In the genomic region with DNA sequence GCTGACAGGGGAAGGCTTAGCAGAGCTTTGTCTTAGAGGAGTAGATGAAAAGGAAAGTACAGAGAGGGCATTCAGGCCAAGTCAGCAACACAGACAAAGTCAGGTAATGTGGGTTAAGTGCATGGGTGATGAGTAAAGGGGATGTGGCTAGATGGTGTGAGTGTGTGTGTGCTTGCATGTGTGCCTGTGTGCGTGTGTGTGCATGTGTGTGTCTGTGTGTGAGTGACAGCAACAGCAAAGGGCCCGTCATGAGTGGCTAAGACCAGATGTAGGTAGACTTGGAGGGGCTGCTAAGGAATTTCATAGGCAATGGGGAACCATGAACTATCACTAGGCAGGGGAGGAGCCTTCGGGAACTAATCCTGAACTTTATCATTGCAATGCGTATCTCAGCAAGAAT, we compare ENCODE assay signal across 24 cellular contexts. TPM values are rescaled to one million over a fixed set of nuclear protein-coding genes. Genes with fewer than 3 reads are reported as not detected.
A peak's percentile ranks its signal among the peaks of the same experiment; 100 is the strongest.
DNase-seq lines count a peak whose midpoint lies in the region; ATAC-seq, FAIRE-seq and TF ChIP-seq lines count a peak whose summit lies in the region.
"Had no signal": no experiment of that assay in that cellular context is flagged by ENCODE, and none has a peak within 500 bp of the region (broad histone marks: within the 10 kb centered on the region; RNA-seq: fewer than 3 reads in every experiment).

No MANE protein-coding gene starts in this region.

- H3K27me3 Mint-ChIP-seq in neural progenitor cell (ENCODE audit: insufficient read depth, low read depth) = peaks cover 40% of the 10 kb centered on the region

- H3K36me3 ChIP-seq in H7 (replicated peaks; ENCODE audit: control insufficient read depth, insufficient read depth, low read length) = no peaks in the 10 kb centered on the region
- H3K36me3 ChIP-seq in GM12878 (ENCODE audit: control insufficient read depth in 2 of 2, insufficient read depth in 2 of 2, low read length in 1 of 2) = no peaks in the 10 kb centered on the region
- no peaks in the 10 kb centered on the region for H3K36me3 ChIP-seq in neural progenitor cell
- H3K36me3 ChIP-seq: BE2C, HAP-1 had no signal

- H3K9me3 ChIP-seq in GM12878 (replicated peaks; ENCODE audit: control insufficient read depth, insufficient read depth, low read length) (no peaks in the 10 kb centered on the region), neural progenitor cell (ENCODE audit: low read depth) (no peaks in the 10 kb centered on the region)
- H3K9me3 ChIP-seq: BE2C, HAP-1 had no signal

- TF ChIP-seq POLR2A in GM12878 (IDR thresholded peaks at IDR 0.05; ENCODE audit: low read depth, low read length) = no peak

- ATAC-seq in GM12878 = no peak
- ATAC-seq in esophagus mucosa = peak; percentile 44
- no peak for ATAC-seq in HG03045 (IDR thresholded peaks at IDR 0.05; ENCODE audit: unreplicated experiment)
- ATAC-seq in GM21423 (IDR thresholded peaks at IDR 0.05; ENCODE audit: unreplicated experiment) = no peak

- WGBS in GM12878 (ENCODE audit: insufficient coverage, insufficient replicate concordance, low lambda C conversion rate, missing lambda C conversion rate) = 27% methylated on average over 4 of the region's 4 CpGs

- peaks cover 7% of the 10 kb centered on the region for H3K4me1 Mint-ChIP-seq in neural progenitor cell
- H3K4me1 Mint-ChIP-seq: CD8-positive, alpha-beta memory T cell had no signal

- in situ Hi-C loops in GM12878 (cut with MboI) = no loop called here

- no peak for FAIRE-seq in GM12878 (lab: Jason Lieb, UNC)
- FAIRE-seq: GM12892, GM18507 had no signal

- CTCF ChIA-PET in GM12878 (lab: Yijun Ruan, JAX) = no interaction called here

- no TSS peak for BruUV-seq in GM12878 (replicated peaks; lab: Mats Ljungman, UMichigan)

- no peak overlapping the region for H2AFZ ChIP-seq in GM12878 (ENCODE audit: control insufficient read depth, low read depth, low read length)
- H2AFZ ChIP-seq in neural progenitor cell (replicated peaks) = no peak overlapping the region

- H3K4me1 ChIP-seq in GM12878 (ENCODE audit: control insufficient read depth, insufficient read depth, low read length) (no peaks in the 10 kb centered on the region), neural progenitor cell (peaks cover 8% of the 10 kb centered on the region)
- H3K4me1 ChIP-seq: HAP-1 had no signal

- peak overlapping the region; percentile 3 for H3K4me3 Mint-ChIP-seq in neural progenitor cell
- H3K4me3 Mint-ChIP-seq: CD4-positive, CD25-positive, alpha-beta regulatory T cell; CD8-positive, alpha-beta memory T cell had no signal

- POLR2A ChIA-PET in GM12878 (lab: Charles Lee) = no interaction called here

- H3K36me3 Mint-ChIP-seq in neural progenitor cell = no peaks in the 10 kb centered on the region
- H3K36me3 Mint-ChIP-seq: CD4-positive, CD25-positive, alpha-beta regulatory T cell; CD8-positive, alpha-beta memory T cell had no signal

- no peaks in the 10 kb centered on the region for H3K9me3 Mint-ChIP-seq in neural progenitor cell
- H3K9me3 Mint-ChIP-seq: CD8-positive, alpha-beta memory T cell had no signal

- RAD21 ChIA-PET in GM12878 (lab: Charles Lee; ENCODE audit: unreplicated experiment) = no interaction called here

- peaks cover 12% of the 10 kb centered on the region for H3F3A ChIP-seq in neural progenitor cell (ENCODE audit: low read depth)

- TF ChIP-seq EP300 in GM12878 (IDR thresholded peaks at IDR 0.05; ENCODE audit: borderline replicate concordance in 1 of 2, control insufficient read depth in 1 of 2, low read depth in 2 of 2, low read length in 2 of 2) = no peak

- H3K4me2 ChIP-seq in GM12878 (ENCODE audit: control insufficient read depth, insufficient read depth) (no peak overlapping the region), neural progenitor cell (no peak overlapping the region)

- TF ChIP-seq RAD21 in GM12878 (IDR thresholded peaks at IDR 0.05; ENCODE audit: insufficient read depth, low read depth, low read length) = no peak

- no peak overlapping the region for H3K4me3 ChIP-seq in H7 (ENCODE audit: insufficient read depth, low read depth, low read length)
- H3K4me3 ChIP-seq in GM12878 = no peak overlapping the region
- H3K4me3 ChIP-seq in neural progenitor cell = no peak overlapping the region
- H3K4me3 ChIP-seq: HAP-1 had no signal

- no peaks in the 10 kb centered on the region for H4K20me1 ChIP-seq in GM12878 (ENCODE audit: control insufficient read depth, insufficient read depth)
- peaks cover 35% of the 10 kb centered on the region for H4K20me1 ChIP-seq in neural progenitor cell (ENCODE audit: low read depth)

- intact Hi-C loops in GM12878 (cut with micrococcal nuclease; ENCODE audit: unreplicated experiment) = no loop called here

- H3K27me3 ChIP-seq in H7 (ENCODE audit: control insufficient read depth, insufficient read depth, low read length) (peaks cover 10% of the 10 kb centered on the region), GM12878 (replicated peaks in 1 of 2; ENCODE audit: control insufficient read depth in 2 of 2, insufficient read depth in 2 of 2, low read length in 1 of 2) (no peaks in the 10 kb centered on the region), neural progenitor cell (peaks cover 55% of the 10 kb centered on the region)

- H3K27ac ChIP-seq in GM12878 (ENCODE audit: control insufficient read depth, insufficient read depth) (no peak overlapping the region), neural progenitor cell (no peak overlapping the region)
- H3K27ac ChIP-seq: HL-60 had no signal

- H3K9ac ChIP-seq in GM12878 (ENCODE audit: control insufficient read depth, insufficient read depth, low read length) (no peak overlapping the region), neural progenitor cell (no peak overlapping the region)

- SMC1A ChIA-PET in GM12878 (lab: Charles Lee; ENCODE audit: uncharacterized antibody, unreplicated experiment) = no interaction called here

- DNase-seq in H7 (peak; percentile 16), GM12878 (ENCODE audit: low read depth, low spot score) (no peak), neural progenitor cell (ENCODE audit: low spot score) (no peak), T-helper 2 cell (no peak)
- no peak for DNase-seq in activated CD4-positive, alpha-beta T cell treated with anti-CD3 and anti-CD28 coated beads, Interleukin-2, amount 50 U/mL, for 4 hours
- DNase-seq: BE2C; C1 segment of cervical spinal cord; CD4-positive, CD25-positive, alpha-beta regulatory T cell; CD8-positive, alpha-beta memory T cell; COR-L47; DMS 273 treated with DMSO at 0.1 percent for 48 hours; DMS53; DND-41; EL; GOT3 had no signal

- TF ChIP-seq CTCF in GM12878 (IDR thresholded peaks at IDR 0.05 in 2 of 3, conservative IDR thresholded peaks at IDR 0.05 in 1 of 3; ENCODE audit: control insufficient read depth in 2 of 3, extremely low read depth in 1 of 3, insufficient read depth in 1 of 3, low read depth in 3 of 3, low read length in 3 of 3) (no peak), neural progenitor cell (IDR thresholded peaks at IDR 0.05) (no peak)

- no peaks in the 10 kb centered on the region for H3K79me2 ChIP-seq in GM12878 (ENCODE audit: control insufficient read depth, insufficient read depth, low read length)
- no peaks in the 10 kb centered on the region for H3K79me2 ChIP-seq in neural progenitor cell (ENCODE audit: low read depth)

- H3K27ac Mint-ChIP-seq in neural progenitor cell = no peak overlapping the region
- H3K27ac Mint-ChIP-seq: CD4-positive, CD25-positive, alpha-beta regulatory T cell had no signal

TF ChIP-seq in GM12878, 131 proteins besides CTCF, POLR2A, EP300 and RAD21 (continues in another document):
- TF ChIP-seq RUNX3 (IDR thresholded peaks at IDR 0.05; ENCODE audit: low read length) (no peak), RFX5 (IDR thresholded peaks at IDR 0.05; ENCODE audit: low read depth, low read length) (no peak)

RNA-seq across cellular contexts. Expression of gene GPR78, which starts 2.2 kb away (rescaled TPM):
- total RNA-seq in H7 (2014; rRNA removed; shearing (Covaris generic)) = 1.5 and 1.7 TPM in 2 replicates
- total RNA-seq in GM12878 (2013; cell fraction: nucleolus; rRNA removed) = 0.15 TPM in 1 of 2 replicates, not detected in the other
- not detected in 2 replicates for total RNA-seq in GM12878 (2014; rRNA removed)
- total RNA-seq in GM12878 (2014; rRNA removed; fragmentation: Illumina TruSeq; extraction: Trizol) = not detected in 2 replicates
- total RNA-seq in GM12878 (2021) = not detected in 2 replicates
- polyA plus RNA-seq in GM12878 (2011; ENCODE audit: low read depth) = not detected
- polyA plus RNA-seq in GM12878 (2011; rRNA removed) = not detected in 2 replicates
- polyA plus RNA-seq in GM12878 (2011; cell fraction: cytosol; rRNA removed) = not detected in 2 replicates
- not detected in 2 replicates for polyA plus RNA-seq in GM12878 (2011; cell fraction: nucleus; rRNA removed)
- not detected in 2 replicates for polyA plus RNA-seq in GM12878 (2012)
- polyA plus RNA-seq in GM12878 (2014; fragmentation: Illumina TruSeq; extraction: Trizol) = 0.03 TPM in 1 of 2 replicates, not detected in the other
- not detected for polyA plus RNA-seq in GM12878 (2014; fragmentation: Nextera tagmentation; extraction: Ambion mirVana)
- polyA plus RNA-seq in GM12878 (2014; rRNA removed) = not detected in 2 replicates
- not detected for polyA plus RNA-seq in GM12878 (2016; fragmentation: Nextera tagmentation; extraction: Ambion mirVana)
- polyA minus RNA-seq in GM12878 (2011; rRNA and poly(A)+ RNA removed) = not detected in 2 replicates
- not detected in 2 replicates for polyA minus RNA-seq in GM12878 (2011; cell fraction: cytosol; rRNA and poly(A)+ RNA removed)
- polyA minus RNA-seq in GM12878 (2011; cell fraction: nucleus; rRNA and poly(A)+ RNA removed) = not detected in 2 replicates
- 6.4 TPM for total RNA-seq in esophagus mucosa
- 0.09 and 0.28 TPM in 2 replicates for total RNA-seq in neural progenitor cell (ENCODE audit: low replicate concordance)
- total RNA-seq: CD4-positive, CD25-positive, alpha-beta regulatory T cell; CD8-positive, alpha-beta memory T cell; G401; HT1080 had no signal
- polyA plus RNA-seq: CD4-positive, CD25-positive, alpha-beta regulatory T cell; CD8-positive, alpha-beta memory T cell had no signal

RNA-seq across cellular contexts. Expression of gene CPZ, which starts 14.6 kb away (rescaled TPM):
- 25.3 and 29.7 TPM in 2 replicates for total RNA-seq in H7 (2014; rRNA removed; shearing (Covaris generic))
- not detected in 2 replicates for total RNA-seq in GM12878 (2013; cell fraction: nucleolus; rRNA removed)
- not detected in 2 replicates for total RNA-seq in GM12878 (2014; rRNA removed)
- not detected in 2 replicates for total RNA-seq in GM12878 (2014; rRNA removed; fragmentation: Illumina TruSeq; extraction: Trizol)
- total RNA-seq in GM12878 (2021) = not detected in 2 replicates
- polyA plus RNA-seq in GM12878 (2011; ENCODE audit: low read depth) = not detected
- not detected in 2 replicates for polyA plus RNA-seq in GM12878 (2011; rRNA removed)
- polyA plus RNA-seq in GM12878 (2011; cell fraction: cytosol; rRNA removed) = not detected in 2 replicates
- 0.07 TPM in 1 of 2 replicates, not detected in the other for polyA plus RNA-seq in GM12878 (2011; cell fraction: nucleus; rRNA removed)
- not detected in 2 replicates for polyA plus RNA-seq in GM12878 (2012)
- polyA plus RNA-seq in GM12878 (2014; fragmentation: Illumina TruSeq; extraction: Trizol) = not detected in 2 replicates
- not detected for polyA plus RNA-seq in GM12878 (2014; fragmentation: Nextera tagmentation; extraction: Ambion mirVana)
- not detected in 2 replicates for polyA plus RNA-seq in GM12878 (2014; rRNA removed)
- polyA plus RNA-seq in GM12878 (2016; fragmentation: Nextera tagmentation; extraction: Ambion mirVana) = not detected
- polyA minus RNA-seq in GM12878 (2011; rRNA and poly(A)+ RNA removed) = not detected in 2 replicates
- polyA minus RNA-seq in GM12878 (2011; cell fraction: cytosol; rRNA and poly(A)+ RNA removed) = not detected in 2 replicates
- not detected in 2 replicates for polyA minus RNA-seq in GM12878 (2011; cell fraction: nucleus; rRNA and poly(A)+ RNA removed)
- total RNA-seq in esophagus mucosa = 0.80 TPM
- 5.9 TPM in 1 of 2 replicates, not detected in the other for total RNA-seq in neural progenitor cell (ENCODE audit: low replicate concordance)
- total RNA-seq: CD4-positive, CD25-positive, alpha-beta regulatory T cell; CD8-positive, alpha-beta memory T cell; G401; HT1080 had no signal
- polyA plus RNA-seq: CD4-positive, CD25-positive, alpha-beta regulatory T cell; CD8-positive, alpha-beta memory T cell had no signal
